1 cellular context compared by ENCODE assay signal in the genomic region with DNA sequence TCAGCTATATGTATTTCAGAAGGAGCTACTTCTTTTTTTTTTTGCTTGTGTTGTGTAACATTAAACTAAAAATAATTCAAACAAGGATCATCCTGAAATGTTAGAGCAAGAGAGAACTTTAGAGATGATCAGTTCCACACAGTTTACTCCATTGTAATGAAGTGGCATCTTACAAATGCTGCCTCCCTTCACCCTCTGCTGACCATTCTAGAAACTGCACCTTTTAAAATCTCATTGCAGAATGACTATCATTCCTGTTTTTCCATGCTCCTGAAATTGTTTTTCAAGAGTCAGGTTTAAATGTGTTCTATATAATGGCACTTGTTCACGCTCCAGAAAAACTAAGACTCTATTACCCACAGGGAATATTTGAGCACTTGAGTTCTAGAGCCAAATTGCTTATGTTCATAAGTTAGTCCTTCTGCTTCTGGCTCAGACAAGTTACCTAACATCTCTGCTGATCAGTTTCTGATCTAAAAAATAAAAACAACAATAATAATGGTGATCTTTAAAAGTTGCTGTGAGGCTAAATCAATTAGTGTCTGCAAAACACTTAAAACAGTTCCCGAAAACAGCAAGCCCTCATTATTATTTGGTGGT.
TF ChIP-seq lines count a peak whose summit lies in the region.

No MANE protein-coding gene starts in this region.

TF ChIP-seq in H1, 55 proteins besides CTCF, POLR2A, EP300 and RAD21 (continued from another document):
- TF ChIP-seq SP2 (IDR thresholded peaks at IDR 0.05; ENCODE audit: low read length): no peak
- TF ChIP-seq, protein P1, sequence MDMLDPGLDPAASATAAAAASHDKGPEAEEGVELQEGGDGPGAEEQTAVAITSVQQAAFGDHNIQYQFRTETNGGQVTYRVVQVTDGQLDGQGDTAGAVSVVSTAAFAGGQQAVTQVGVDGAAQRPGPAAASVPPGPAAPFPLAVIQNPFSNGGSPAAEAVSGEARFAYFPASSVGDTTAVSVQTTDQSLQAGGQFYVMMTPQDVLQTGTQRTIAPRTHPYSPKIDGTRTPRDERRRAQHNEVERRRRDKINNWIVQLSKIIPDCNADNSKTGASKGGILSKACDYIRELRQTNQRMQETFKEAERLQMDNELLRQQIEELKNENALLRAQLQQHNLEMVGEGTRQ (IDR thresholded peaks at IDR 0.05; ENCODE audit: low read length): no peak
- TF ChIP-seq HDAC2 (IDR thresholded peaks at IDR 0.05; ENCODE audit: borderline replicate concordance in 1 of 2, low read depth in 2 of 2, low read length in 2 of 2): no peak
- TF ChIP-seq TAF7 (optimal IDR thresholded peaks at IDR 0.05; ENCODE audit: borderline replicate concordance, low read depth, low read length): no peak
- TF ChIP-seq EGR1 (IDR thresholded peaks at IDR 0.05; ENCODE audit: borderline replicate concordance, low read depth, low read length): no peak
- TF ChIP-seq SRF (IDR thresholded peaks at IDR 0.05; ENCODE audit: low read depth, low read length): no peak
